ENCODE assay signal across 1 cellular context in the genomic region with DNA sequence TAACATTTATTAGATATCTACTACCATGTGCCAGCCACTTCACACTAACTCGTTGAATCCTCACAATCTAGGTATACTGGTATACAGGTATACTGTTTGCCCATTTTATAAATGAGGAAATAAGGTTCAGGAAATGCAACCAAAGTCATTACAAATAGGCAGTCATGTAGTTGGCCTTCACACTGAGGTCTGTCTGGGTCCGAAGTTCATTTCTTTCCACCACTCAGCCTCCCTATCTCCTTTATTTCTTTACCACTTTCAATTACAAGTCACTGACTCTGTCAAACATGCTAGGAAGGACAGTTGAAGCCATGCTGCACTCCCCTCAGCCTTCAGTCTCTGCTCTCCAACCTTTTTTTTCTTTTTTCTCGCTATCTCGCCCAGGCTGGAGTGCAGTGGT.
TF ChIP-seq lines count a peak whose summit lies in the region.

No MANE protein-coding gene starts in this region.

TF ChIP-seq in HepG2, 621 proteins besides CTCF, POLR2A, EP300 and RAD21 (continued from another document and continues in another):
- TF ChIP-seq, protein P1, sequence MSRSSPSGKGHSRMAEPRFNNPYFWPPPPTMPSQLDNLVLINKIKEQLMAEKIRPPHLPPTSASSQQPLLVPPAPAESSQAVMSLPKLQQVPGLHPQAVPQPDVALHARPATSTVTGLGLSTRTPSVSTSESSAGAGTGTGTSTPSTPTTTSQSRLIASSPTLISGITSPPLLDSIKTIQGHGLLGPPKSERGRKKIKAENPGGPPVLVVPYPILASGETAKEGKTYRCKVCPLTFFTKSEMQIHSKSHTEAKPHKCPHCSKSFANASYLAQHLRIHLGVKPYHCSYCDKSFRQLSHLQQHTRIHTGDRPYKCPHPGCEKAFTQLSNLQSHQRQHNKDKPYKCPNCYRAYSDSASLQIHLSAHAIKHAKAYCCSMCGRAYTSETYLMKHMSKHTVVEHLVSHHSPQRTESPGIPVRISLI (CRISPR knock-in tag; IDR thresholded peaks at IDR 0.05; ENCODE audit: borderline replicate concordance), result peak; percentile 45; the same call in 1 of the 2 replicates
- TF ChIP-seq HIVEP1 (CRISPR knock-in tag; IDR thresholded peaks at IDR 0.05) (no peak), ZEB1 (IDR thresholded peaks at IDR 0.05; ENCODE audit: insufficient replicate concordance, low read depth) (no peak), SPEN (CRISPR knock-in tag; IDR thresholded peaks at IDR 0.05; ENCODE audit: low read depth) (no peak), NONO (IDR thresholded peaks at IDR 0.05) (no peak), NONO (CRISPR knock-in tag; conservative IDR thresholded peaks at IDR 0.05) (no peak), SOX13 (IDR thresholded peaks at IDR 0.05) (no peak), SOX13 (CRISPR knock-in tag; conservative IDR thresholded peaks at IDR 0.05 in 1 of 2, IDR thresholded peaks at IDR 0.05 in 1 of 2) (no peak), ZNF292 (CRISPR knock-in tag; IDR thresholded peaks at IDR 0.05; ENCODE audit: borderline replicate concordance, low read depth) (no peak), ZNF746 (CRISPR knock-in tag; IDR thresholded peaks at IDR 0.05) (no peak), ZNF703 (CRISPR knock-in tag; IDR thresholded peaks at IDR 0.05; ENCODE audit: borderline replicate concordance) (no peak), NFATC3 (CRISPR knock-in tag; IDR thresholded peaks at IDR 0.05) (no peak), CCDC6 (CRISPR knock-in tag; IDR thresholded peaks at IDR 0.05) (no peak), MTF2 (CRISPR knock-in tag; IDR thresholded peaks at IDR 0.05; ENCODE audit: borderline replicate concordance) (no peak), SKI (IDR thresholded peaks at IDR 0.05; ENCODE audit: partially characterized antibody) (peak; percentile 73), U2AF2 (IDR thresholded peaks at IDR 0.05; ENCODE audit: low read depth, low read length) (no peak), EED (CRISPR knock-in tag; IDR thresholded peaks at IDR 0.05) (no peak), RARA (CRISPR knock-in tag; IDR thresholded peaks at IDR 0.05) (peak; percentile 46), ZNF12 (CRISPR knock-in tag; IDR thresholded peaks at IDR 0.05) (no peak), SNRNP70 (IDR thresholded peaks at IDR 0.05; ENCODE audit: low read depth, low read length) (no peak), SAP130 (CRISPR knock-in tag; IDR thresholded peaks at IDR 0.05; ENCODE audit: low read depth) (no peak), KLF13 (CRISPR knock-in tag; IDR thresholded peaks at IDR 0.05) (no peak), HOXA9 (CRISPR knock-in tag; IDR thresholded peaks at IDR 0.05; ENCODE audit: borderline replicate concordance) (no peak), SP140L (CRISPR knock-in tag; IDR thresholded peaks at IDR 0.05; ENCODE audit: borderline replicate concordance) (no peak), HNRNPL (IDR thresholded peaks at IDR 0.05; ENCODE audit: low read depth, low read length) (no peak), ZSCAN30 (CRISPR knock-in tag; IDR thresholded peaks at IDR 0.05) (no peak), ZNF251 (CRISPR knock-in tag; IDR thresholded peaks at IDR 0.05) (no peak), ZNF549 (CRISPR knock-in tag; IDR thresholded peaks at IDR 0.05) (no peak), DNMT3B (CRISPR knock-in tag; conservative IDR thresholded peaks at IDR 0.05) (no peak), ZNF431 (CRISPR knock-in tag; IDR thresholded peaks at IDR 0.05; ENCODE audit: borderline replicate concordance, low read depth) (no peak), ZNF44 (CRISPR knock-in tag; IDR thresholded peaks at IDR 0.05) (no peak), ELF1 (CRISPR knock-in tag; IDR thresholded peaks at IDR 0.05) (no peak), PPARG (CRISPR knock-in tag; conservative IDR thresholded peaks at IDR 0.05) (no peak), RBFOX2 (IDR thresholded peaks at IDR 0.05; ENCODE audit: low read depth, low read length) (no peak)
- TF ChIP-seq, protein P2, sequence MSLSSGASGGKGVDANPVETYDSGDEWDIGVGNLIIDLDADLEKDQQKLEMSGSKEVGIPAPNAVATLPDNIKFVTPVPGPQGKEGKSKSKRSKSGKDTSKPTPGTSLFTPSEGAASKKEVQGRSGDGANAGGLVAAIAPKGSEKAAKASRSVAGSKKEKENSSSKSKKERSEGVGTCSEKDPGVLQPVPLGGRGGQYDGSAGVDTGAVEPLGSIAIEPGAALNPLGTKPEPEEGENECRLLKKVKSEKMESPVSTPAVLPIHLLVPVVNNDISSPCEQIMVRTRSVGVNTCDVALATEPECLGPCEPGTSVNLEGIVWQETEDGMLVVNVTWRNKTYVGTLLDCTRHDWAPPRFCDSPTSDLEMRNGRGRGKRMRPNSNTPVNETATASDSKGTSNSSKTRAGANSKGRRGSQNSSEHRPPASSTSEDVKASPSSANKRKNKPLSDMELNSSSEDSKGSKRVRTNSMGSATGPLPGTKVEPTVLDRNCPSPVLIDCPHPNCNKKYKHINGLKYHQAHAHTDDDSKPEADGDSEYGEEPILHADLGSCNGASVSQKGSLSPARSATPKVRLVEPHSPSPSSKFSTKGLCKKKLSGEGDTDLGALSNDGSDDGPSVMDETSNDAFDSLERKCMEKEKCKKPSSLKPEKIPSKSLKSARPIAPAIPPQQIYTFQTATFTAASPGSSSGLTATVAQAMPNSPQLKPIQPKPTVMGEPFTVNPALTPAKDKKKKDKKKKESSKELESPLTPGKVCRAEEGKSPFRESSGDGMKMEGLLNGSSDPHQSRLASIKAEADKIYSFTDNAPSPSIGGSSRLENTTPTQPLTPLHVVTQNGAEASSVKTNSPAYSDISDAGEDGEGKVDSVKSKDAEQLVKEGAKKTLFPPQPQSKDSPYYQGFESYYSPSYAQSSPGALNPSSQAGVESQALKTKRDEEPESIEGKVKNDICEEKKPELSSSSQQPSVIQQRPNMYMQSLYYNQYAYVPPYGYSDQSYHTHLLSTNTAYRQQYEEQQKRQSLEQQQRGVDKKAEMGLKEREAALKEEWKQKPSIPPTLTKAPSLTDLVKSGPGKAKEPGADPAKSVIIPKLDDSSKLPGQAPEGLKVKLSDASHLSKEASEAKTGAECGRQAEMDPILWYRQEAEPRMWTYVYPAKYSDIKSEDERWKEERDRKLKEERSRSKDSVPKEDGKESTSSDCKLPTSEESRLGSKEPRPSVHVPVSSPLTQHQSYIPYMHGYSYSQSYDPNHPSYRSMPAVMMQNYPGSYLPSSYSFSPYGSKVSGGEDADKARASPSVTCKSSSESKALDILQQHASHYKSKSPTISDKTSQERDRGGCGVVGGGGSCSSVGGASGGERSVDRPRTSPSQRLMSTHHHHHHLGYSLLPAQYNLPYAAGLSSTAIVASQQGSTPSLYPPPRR (CRISPR knock-in tag; IDR thresholded peaks at IDR 0.05; ENCODE audit: borderline replicate concordance), result no peak
- TF ChIP-seq, protein P3, sequence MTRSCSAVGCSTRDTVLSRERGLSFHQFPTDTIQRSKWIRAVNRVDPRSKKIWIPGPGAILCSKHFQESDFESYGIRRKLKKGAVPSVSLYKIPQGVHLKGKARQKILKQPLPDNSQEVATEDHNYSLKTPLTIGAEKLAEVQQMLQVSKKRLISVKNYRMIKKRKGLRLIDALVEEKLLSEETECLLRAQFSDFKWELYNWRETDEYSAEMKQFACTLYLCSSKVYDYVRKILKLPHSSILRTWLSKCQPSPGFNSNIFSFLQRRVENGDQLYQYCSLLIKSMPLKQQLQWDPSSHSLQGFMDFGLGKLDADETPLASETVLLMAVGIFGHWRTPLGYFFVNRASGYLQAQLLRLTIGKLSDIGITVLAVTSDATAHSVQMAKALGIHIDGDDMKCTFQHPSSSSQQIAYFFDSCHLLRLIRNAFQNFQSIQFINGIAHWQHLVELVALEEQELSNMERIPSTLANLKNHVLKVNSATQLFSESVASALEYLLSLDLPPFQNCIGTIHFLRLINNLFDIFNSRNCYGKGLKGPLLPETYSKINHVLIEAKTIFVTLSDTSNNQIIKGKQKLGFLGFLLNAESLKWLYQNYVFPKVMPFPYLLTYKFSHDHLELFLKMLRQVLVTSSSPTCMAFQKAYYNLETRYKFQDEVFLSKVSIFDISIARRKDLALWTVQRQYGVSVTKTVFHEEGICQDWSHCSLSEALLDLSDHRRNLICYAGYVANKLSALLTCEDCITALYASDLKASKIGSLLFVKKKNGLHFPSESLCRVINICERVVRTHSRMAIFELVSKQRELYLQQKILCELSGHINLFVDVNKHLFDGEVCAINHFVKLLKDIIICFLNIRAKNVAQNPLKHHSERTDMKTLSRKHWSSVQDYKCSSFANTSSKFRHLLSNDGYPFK (CRISPR knock-in tag; IDR thresholded peaks at IDR 0.05; ENCODE audit: borderline replicate concordance), result 0 out of 2 replicates have a peak, but pooled peaks have one; percentile 27
- TF ChIP-seq, protein P4, sequence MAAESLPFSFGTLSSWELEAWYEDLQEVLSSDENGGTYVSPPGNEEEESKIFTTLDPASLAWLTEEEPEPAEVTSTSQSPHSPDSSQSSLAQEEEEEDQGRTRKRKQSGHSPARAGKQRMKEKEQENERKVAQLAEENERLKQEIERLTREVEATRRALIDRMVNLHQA (CRISPR knock-in tag; IDR thresholded peaks at IDR 0.05), result no peak
- TF ChIP-seq, protein P5, sequence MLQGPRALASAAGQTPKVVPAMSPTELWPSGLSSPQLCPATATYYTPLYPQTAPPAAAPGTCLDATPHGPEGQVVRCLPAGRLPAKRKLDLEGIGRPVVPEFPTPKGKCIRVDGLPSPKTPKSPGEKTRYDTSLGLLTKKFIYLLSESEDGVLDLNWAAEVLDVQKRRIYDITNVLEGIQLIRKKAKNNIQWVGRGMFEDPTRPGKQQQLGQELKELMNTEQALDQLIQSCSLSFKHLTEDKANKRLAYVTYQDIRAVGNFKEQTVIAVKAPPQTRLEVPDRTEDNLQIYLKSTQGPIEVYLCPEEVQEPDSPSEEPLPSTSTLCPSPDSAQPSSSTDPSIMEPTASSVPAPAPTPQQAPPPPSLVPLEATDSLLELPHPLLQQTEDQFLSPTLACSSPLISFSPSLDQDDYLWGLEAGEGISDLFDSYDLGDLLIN (CRISPR knock-in tag; IDR thresholded peaks at IDR 0.05; ENCODE audit: borderline replicate concordance), result no peak
- TF ChIP-seq, protein P6, sequence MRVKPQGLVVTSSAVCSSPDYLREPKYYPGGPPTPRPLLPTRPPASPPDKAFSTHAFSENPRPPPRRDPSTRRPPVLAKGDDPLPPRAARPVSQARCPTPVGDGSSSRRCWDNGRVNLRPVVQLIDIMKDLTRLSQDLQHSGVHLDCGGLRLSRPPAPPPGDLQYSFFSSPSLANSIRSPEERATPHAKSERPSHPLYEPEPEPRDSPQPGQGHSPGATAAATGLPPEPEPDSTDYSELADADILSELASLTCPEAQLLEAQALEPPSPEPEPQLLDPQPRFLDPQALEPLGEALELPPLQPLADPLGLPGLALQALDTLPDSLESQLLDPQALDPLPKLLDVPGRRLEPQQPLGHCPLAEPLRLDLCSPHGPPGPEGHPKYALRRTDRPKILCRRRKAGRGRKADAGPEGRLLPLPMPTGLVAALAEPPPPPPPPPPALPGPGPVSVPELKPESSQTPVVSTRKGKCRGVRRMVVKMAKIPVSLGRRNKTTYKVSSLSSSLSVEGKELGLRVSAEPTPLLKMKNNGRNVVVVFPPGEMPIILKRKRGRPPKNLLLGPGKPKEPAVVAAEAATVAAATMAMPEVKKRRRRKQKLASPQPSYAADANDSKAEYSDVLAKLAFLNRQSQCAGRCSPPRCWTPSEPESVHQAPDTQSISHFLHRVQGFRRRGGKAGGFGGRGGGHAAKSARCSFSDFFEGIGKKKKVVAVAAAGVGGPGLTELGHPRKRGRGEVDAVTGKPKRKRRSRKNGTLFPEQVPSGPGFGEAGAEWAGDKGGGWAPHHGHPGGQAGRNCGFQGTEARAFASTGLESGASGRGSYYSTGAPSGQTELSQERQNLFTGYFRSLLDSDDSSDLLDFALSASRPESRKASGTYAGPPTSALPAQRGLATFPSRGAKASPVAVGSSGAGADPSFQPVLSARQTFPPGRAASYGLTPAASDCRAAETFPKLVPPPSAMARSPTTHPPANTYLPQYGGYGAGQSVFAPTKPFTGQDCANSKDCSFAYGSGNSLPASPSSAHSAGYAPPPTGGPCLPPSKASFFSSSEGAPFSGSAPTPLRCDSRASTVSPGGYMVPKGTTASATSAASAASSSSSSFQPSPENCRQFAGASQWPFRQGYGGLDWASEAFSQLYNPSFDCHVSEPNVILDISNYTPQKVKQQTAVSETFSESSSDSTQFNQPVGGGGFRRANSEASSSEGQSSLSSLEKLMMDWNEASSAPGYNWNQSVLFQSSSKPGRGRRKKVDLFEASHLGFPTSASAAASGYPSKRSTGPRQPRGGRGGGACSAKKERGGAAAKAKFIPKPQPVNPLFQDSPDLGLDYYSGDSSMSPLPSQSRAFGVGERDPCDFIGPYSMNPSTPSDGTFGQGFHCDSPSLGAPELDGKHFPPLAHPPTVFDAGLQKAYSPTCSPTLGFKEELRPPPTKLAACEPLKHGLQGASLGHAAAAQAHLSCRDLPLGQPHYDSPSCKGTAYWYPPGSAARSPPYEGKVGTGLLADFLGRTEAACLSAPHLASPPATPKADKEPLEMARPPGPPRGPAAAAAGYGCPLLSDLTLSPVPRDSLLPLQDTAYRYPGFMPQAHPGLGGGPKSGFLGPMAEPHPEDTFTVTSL (CRISPR knock-in tag; IDR thresholded peaks at IDR 0.05; ENCODE audit: borderline replicate concordance), result peak; percentile 58; the same call in 1 of the 2 replicates
- TF ChIP-seq, protein P7, sequence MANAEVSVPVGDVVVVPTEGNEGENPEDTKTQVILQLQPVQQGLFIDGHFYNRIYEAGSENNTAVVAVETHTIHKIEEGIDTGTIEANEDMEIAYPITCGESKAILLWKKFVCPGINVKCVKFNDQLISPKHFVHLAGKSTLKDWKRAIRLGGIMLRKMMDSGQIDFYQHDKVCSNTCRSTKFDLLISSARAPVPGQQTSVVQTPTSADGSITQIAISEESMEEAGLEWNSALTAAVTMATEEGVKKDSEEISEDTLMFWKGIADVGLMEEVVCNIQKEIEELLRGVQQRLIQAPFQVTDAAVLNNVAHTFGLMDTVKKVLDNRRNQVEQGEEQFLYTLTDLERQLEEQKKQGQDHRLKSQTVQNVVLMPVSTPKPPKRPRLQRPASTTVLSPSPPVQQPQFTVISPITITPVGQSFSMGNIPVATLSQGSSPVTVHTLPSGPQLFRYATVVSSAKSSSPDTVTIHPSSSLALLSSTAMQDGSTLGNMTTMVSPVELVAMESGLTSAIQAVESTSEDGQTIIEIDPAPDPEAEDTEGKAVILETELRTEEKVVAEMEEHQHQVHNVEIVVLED (CRISPR knock-in tag; IDR thresholded peaks at IDR 0.05; ENCODE audit: borderline replicate concordance), result no peak
- TF ChIP-seq, protein P8, sequence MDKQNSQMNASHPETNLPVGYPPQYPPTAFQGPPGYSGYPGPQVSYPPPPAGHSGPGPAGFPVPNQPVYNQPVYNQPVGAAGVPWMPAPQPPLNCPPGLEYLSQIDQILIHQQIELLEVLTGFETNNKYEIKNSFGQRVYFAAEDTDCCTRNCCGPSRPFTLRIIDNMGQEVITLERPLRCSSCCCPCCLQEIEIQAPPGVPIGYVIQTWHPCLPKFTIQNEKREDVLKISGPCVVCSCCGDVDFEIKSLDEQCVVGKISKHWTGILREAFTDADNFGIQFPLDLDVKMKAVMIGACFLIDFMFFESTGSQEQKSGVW (CRISPR knock-in tag; IDR thresholded peaks at IDR 0.05; ENCODE audit: borderline replicate concordance), result no peak
